6 cellular contexts compared by ENCODE assay signal in the genomic region with DNA sequence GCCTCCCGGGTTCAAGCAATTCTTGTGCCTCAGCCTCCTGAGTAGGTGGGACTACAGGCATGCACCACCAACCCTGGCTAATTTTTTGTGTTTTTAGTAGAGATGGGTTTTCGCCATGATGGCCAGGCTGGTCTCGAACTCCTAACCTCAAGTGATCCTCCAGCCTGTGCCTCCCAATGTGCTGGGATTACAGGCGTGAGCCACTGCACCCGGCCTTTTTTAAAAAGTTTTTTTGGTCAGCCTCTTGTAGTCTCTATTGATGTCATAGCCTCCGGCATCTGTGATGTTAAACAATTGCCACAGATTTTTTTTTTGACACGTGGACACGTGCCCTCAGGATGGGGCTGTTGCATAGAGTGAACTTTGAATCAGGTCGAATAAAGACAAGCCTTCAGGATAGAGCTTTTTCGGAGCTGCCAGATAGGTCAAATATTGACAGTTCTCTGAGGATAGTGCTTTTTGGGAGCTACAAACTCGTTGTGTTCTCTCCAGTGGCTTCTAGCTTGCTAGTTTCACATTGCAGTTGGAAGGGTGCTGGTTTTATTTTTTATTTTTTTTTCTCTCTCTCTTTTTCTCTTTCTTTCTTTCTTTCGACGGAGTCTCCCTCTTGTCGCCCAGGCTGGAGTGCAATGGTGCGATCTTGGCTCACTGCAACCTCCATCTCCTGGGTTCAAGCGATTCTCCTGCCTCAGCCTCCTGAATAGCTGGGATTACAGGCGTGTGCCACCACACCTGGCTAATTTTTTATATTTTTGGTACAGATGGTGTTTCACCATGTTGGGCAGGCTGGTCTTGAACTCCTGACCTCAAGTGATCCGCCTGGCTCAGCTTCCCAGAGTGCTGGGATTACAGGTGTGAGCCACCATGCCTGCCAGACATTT. TPM values are rescaled to one million over a fixed set of nuclear protein-coding genes. Genes with fewer than 3 reads are reported as not detected.
DNase-seq lines count a peak whose midpoint lies in the region; ATAC-seq and TF ChIP-seq lines count a peak whose summit lies in the region.
"Not testable (repeated sequence)": the region's sequence is repeated elsewhere in the genome, so short reads cannot be mapped to it uniquely, and the experiment has no call there.

No MANE protein-coding gene starts in this region.

- intact Hi-C loops in right lobe of liver (cut with DNase I); psoas muscle (cut with DNase I): not testable (repeated sequence)

- H3K27me3 Mint-ChIP-seq in T-helper 17 cell; central memory CD8-positive, alpha-beta T cell: not testable (repeated sequence)

- H3K27ac Mint-ChIP-seq in T-helper 17 cell, result peak overlapping the region; percentile 57
- H3K27ac Mint-ChIP-seq in central memory CD8-positive, alpha-beta T cell (ENCODE audit: low read depth), result peak overlapping the region; percentile 67

- ATAC-seq in T-helper 17 cell; central memory CD8-positive, alpha-beta T cell (replicated peaks; ENCODE audit: extremely low read depth, poor library complexity, severe bottlenecking); psoas muscle: not testable (repeated sequence)
- ATAC-seq in left lobe of liver (peak; percentile 89), right lobe of liver (peak; percentile 90 to 97 (median 96))

- H3K36me3 ChIP-seq in right lobe of liver (peaks cover 0 to 14% (median 2%) of the 10 kb centered on the region in 4 donors), psoas muscle (ENCODE audit: insufficient read depth in 1 of 2, low read depth in 1 of 2) (peaks cover 0 to 27% of the 10 kb centered on the region in 2 donors)

- TF ChIP-seq POLR2A in right lobe of liver (IDR thresholded peaks at IDR 0.05), result not testable (repeated sequence)

- H3K27me3 ChIP-seq in right lobe of liver; psoas muscle (ENCODE audit: insufficient read depth in 3 of 3, low read length in 2 of 3): not testable (repeated sequence)

- not testable (repeated sequence) for H3K36me3 Mint-ChIP-seq in T-helper 17 cell (ENCODE audit: low read depth)
- H3K36me3 Mint-ChIP-seq in central memory CD8-positive, alpha-beta T cell (ENCODE audit: insufficient read depth), result peaks cover 20% of the 10 kb centered on the region

- peak overlapping the region in 2 of 3 donors; percentile 37 to 49 for H3K4me3 ChIP-seq in right lobe of liver
- not testable (repeated sequence) for H3K4me3 ChIP-seq in psoas muscle

- TF ChIP-seq CTCF in right lobe of liver (IDR thresholded peaks at IDR 0.05), result peak in 2 of 4 donors; percentile 6 to 12
- TF ChIP-seq CTCF in psoas muscle (IDR thresholded peaks at IDR 0.05), result not testable (repeated sequence)

- H3K9me3 ChIP-seq in T-helper 17 cell (ENCODE audit: control insufficient read depth, low read length, poor library complexity, severe bottlenecking); right lobe of liver; psoas muscle: not testable (repeated sequence)

- H3K27ac ChIP-seq in right lobe of liver, result peak overlapping the region; percentile 58 to 95 (median 94)
- H3K27ac ChIP-seq in psoas muscle, result peak overlapping the region; percentile 18

- peaks cover 20% of the 10 kb centered on the region for H3K4me1 Mint-ChIP-seq in T-helper 17 cell
- not testable (repeated sequence) for H3K4me1 Mint-ChIP-seq in central memory CD8-positive, alpha-beta T cell

- H3K4me3 Mint-ChIP-seq in T-helper 17 cell; central memory CD8-positive, alpha-beta T cell: not testable (repeated sequence)

- WGBS in right lobe of liver (ENCODE audit: insufficient coverage, low coverage, low lambda C conversion rate, missing lambda C conversion rate), result 25% methylated on average over 14 of the region's 18 CpGs
- WGBS in psoas muscle, 3 donors, result 87 to 93% (median 90%) methylated on average over 17 to 18 of the region's 18 CpGs

- not testable (repeated sequence) for H3K9me3 Mint-ChIP-seq in central memory CD8-positive, alpha-beta T cell

- DNase-seq in HuH-7 (ENCODE audit: low spot score) (peak; percentile 42), left lobe of liver (ENCODE audit: low spot score) (peak; percentile 85), right lobe of liver (peak in 1 of 3 donors; percentile 71)
- DNase-seq in T-helper 17 cell; central memory CD8-positive, alpha-beta T cell (ENCODE audit: low spot score in 2 of 2); psoas muscle: not testable (repeated sequence)

- H3K4me1 ChIP-seq in right lobe of liver, result peaks cover 0 to 21% (median 3%) of the 10 kb centered on the region in 4 donors
- not testable (repeated sequence) for H3K4me1 ChIP-seq in psoas muscle

RNA-seq across cellular contexts. Expression of gene PCYOX1, which starts 11.7 kb away (rescaled TPM):
- 1 to 10 TPM; 8.0 to 9.3 TPM for total RNA-seq in T-helper 17 cell
- total RNA-seq in left lobe of liver, result 126 TPM
- total RNA-seq in right lobe of liver, result 100 to 1,000 TPM in 3 of 6 experiments, 10 to 100 TPM in 3; 38.8 to 186 (median 92.5) TPM
- 10 to 100 TPM; 20.5 to 46.2 (median 32.1) TPM for total RNA-seq in psoas muscle
- 10 to 100 TPM in 2 of 3 donors, 1 to 10 TPM in 1; 6.2 to 46.1 (median 11.9) TPM for polyA plus RNA-seq in psoas muscle

RNA-seq across cellular contexts. Expression of gene TIA1, which starts 21.2 kb away (rescaled TPM):
- total RNA-seq in T-helper 17 cell, result 10 to 100 TPM; 68.1 to 78.2 TPM
- 45.1 TPM for total RNA-seq in left lobe of liver
- total RNA-seq in right lobe of liver, result 10 to 100 TPM; 27.5 to 44.2 (median 35.8) TPM
- total RNA-seq in psoas muscle, result 10 to 100 TPM; 24.7 to 38.1 (median 29.7) TPM
- 10 to 100 TPM; 17.4 to 26.1 (median 23.4) TPM for polyA plus RNA-seq in psoas muscle

RNA-seq across cellular contexts. Expression of gene SNRPG, which starts 23.9 kb away (rescaled TPM):
- 10 to 100 TPM; 78.4 to 90.1 TPM for total RNA-seq in T-helper 17 cell
- total RNA-seq in left lobe of liver, result 44.2 TPM
- total RNA-seq in right lobe of liver, result 10 to 100 TPM; 38.7 to 96.6 (median 60.8) TPM
- 100 to 1,000 TPM in 3 of 4 donors, 10 to 100 TPM in 1; 61.9 to 155 (median 127) TPM for total RNA-seq in psoas muscle
- polyA plus RNA-seq in psoas muscle, result 100 to 1,000 TPM; 160 to 252 (median 165) TPM

RNA-seq across cellular contexts. Expression of gene FAM136A, which starts 32.2 kb away (rescaled TPM):
- 10 to 100 TPM; 15.5 to 30.6 TPM for total RNA-seq in T-helper 17 cell
- total RNA-seq in left lobe of liver, result 24.3 TPM
- total RNA-seq in right lobe of liver, result 10 to 100 TPM; 18.6 to 31.6 (median 21.1) TPM
- 10 to 100 TPM; 14.1 to 28.0 (median 19.2) TPM for total RNA-seq in psoas muscle
- polyA plus RNA-seq in psoas muscle, result 10 to 100 TPM; 26.7 to 74.5 (median 52.1) TPM
